24 cellular contexts compared by ENCODE assay signal in the genomic region with DNA sequence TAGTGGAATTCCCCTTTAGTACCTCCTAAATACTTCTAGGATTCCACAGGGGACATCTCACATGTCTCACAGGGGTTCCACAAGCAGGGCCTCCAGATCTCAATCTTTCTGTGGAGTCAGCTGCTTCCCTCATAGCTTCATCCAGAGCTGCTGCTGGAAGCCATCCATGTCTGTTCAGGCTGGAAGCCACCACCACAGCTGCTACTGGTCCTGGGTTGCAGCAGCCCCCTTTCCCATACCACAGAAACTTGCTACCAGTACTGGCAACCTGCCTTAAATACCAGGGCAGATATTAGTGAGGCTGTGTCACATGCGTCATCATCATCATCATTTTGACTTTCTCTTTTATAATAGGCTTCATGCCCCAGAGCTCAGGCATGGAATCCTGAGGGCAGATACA.
"Had no signal": no experiment of that assay in that cellular context is flagged by ENCODE, and none has a peak within 500 bp of the region (broad histone marks: within the 10 kb centered on the region; RNA-seq: fewer than 3 reads in every experiment).

No MANE protein-coding gene starts in this region.

- DNase-seq: cerebellar nuclear complex; cortex of kidney; effector memory CD8-positive, alpha-beta T cell; erythroblast; foreskin fibroblast; gastrocnemius medialis; heart left ventricle; kidney; left cardiac atrium; left lung; naive B cell; right cardiac atrium; sigmoid colon; small intestine; stimulated activated CD4-positive, alpha-beta T cell treated with anti-CD3 and anti-CD28 coated beads, Interleukin-15, amount 100 ng/mL, for 24 hours; stimulated activated CD4-positive, alpha-beta T cell treated with anti-CD3 and anti-CD28 coated beads, Interleukin-2, amount 100 ng/mL, for 48 hours; stimulated activated naive B cell treated with anti-CD40 and anti-IgM and Interleukin-4, amounts not matched to agents 10 μg/mL and 1 μg/mL and 100 μg/mL, for 72 hours; upper lobe of left lung had no signal

- H3K9me3 ChIP-seq: gastrocnemius medialis, heart left ventricle, left lung, prostate gland, sigmoid colon, thoracic aorta, tibial nerve, upper lobe of left lung had no signal

- H3K36me3 ChIP-seq: gastrocnemius medialis, heart left ventricle, left lung, neural progenitor cell, prostate gland, sigmoid colon, thoracic aorta, tibial nerve, upper lobe of left lung had no signal

- H3K79me2 ChIP-seq: hepatocyte had no signal

- H3K27me3 ChIP-seq: gastrocnemius medialis, hepatocyte, neural progenitor cell, sigmoid colon, tibial nerve, upper lobe of left lung had no signal

- H3K9ac ChIP-seq: neural progenitor cell had no signal

- H3K4me3 ChIP-seq: gastrocnemius medialis, heart left ventricle, hepatocyte, left lung, neural progenitor cell, prostate gland, sigmoid colon, thoracic aorta, tibial nerve, upper lobe of left lung had no signal

- ATAC-seq: effector memory CD8-positive, alpha-beta T cell; heart left ventricle; left cardiac atrium; left lung; natural killer cell treated with Interleukin-12 subunit alpha and Interleukin-12 subunit beta and Interleukin-15 and Interleukin-18, amount 100 ng/mL, for 72 hours; right cardiac atrium; stimulated activated naive B cell treated with anti-CD40 and anti-IgM and Interleukin-4, amounts not matched to agents 10 μg/mL and 1 μg/mL and 100 μg/mL, for 72 hours had no signal

- H3K4me1 ChIP-seq: heart left ventricle, left lung, neural progenitor cell, prostate gland, sigmoid colon, tibial nerve, upper lobe of left lung had no signal

- H3K27ac ChIP-seq: gastrocnemius medialis, heart left ventricle, hepatocyte, left lung, neural progenitor cell, prostate gland, sigmoid colon, thoracic aorta, tibial nerve, upper lobe of left lung had no signal

- H3K4me2 ChIP-seq: hepatocyte, neural progenitor cell had no signal

- H2AFZ ChIP-seq: hepatocyte, neural progenitor cell had no signal
